Comparison of ENCODE assay signal across 1 cellular context in the genomic region with DNA sequence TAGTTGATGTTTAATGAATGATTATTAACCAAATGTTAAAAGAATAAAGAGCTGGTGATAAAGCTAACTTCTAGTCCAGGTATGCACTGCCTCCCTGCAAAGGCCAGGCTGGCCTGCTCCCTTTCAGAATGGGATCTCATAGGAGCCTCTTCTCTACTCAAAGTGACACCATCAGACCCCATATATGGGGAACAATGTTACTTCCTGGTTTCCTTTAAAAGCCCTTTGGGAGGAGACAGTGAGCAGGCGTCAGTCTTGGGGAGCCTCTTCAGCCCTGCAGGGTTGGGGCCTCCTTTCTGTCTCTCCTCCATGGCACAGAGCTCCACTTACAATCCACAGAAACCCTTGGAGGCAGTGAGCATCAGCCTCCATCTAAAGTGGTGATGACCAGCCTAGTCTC.
TF ChIP-seq lines count a peak whose summit lies in the region.

No MANE protein-coding gene starts in this region.

TF ChIP-seq in IMR-90, 13 proteins besides CTCF, POLR2A, EP300 and RAD21:
- TF ChIP-seq RFX5 (IDR thresholded peaks at IDR 0.05; ENCODE audit: low read depth, low read length) (no peak), BHLHE40 (IDR thresholded peaks at IDR 0.05; ENCODE audit: low read depth, low read length) (no peak)
